Comparison of ENCODE assay signal across 21 cellular contexts in genomic region chr5:59098743-59099142, GRCh38.
DNase-seq lines count a peak whose midpoint lies in the region; ATAC-seq and TF ChIP-seq lines count a peak whose summit lies in the region.
"Had no signal": no experiment of that assay in that cellular context is flagged by ENCODE, and none has a peak within 500 bp of the region (broad histone marks: within the 10 kb centered on the region; RNA-seq: fewer than 3 reads in every experiment).

No MANE protein-coding gene starts in this region.

- dilution Hi-C loops in IMR-90 (cut with HindIII; ENCODE audit: low sequenced_read_pairs, unreplicated experiment): no loop called here

- POLR2A ChIA-PET in CD4-positive, alpha-beta memory T cell (lab: Charles Lee; ENCODE audit: partially characterized antibody): interaction anchor here (0.5 to 3.4 kb wide), 8 partner anchors 20 to 63 kb away, joined by 3 to 34 read pairs (median 6); no protein-coding TSS in a partner anchor
- POLR2A ChIA-PET in IMR-90 (lab: Charles Lee; ENCODE audit: unreplicated experiment): no interaction called here
- POLR2A ChIA-PET in naive thymus-derived CD8-positive, alpha-beta T cell (lab: Charles Lee): no interaction called here

- TF ChIP-seq CTCF in IMR-90 (conservative IDR thresholded peaks at IDR 0.05; ENCODE audit: low read depth, low read length): no peak

- H2BK120ac ChIP-seq in IMR-90 (ENCODE audit: low read depth, low read length): peak overlapping the region; percentile 93

- H3K4me3 Mint-ChIP-seq in CD4-positive, alpha-beta memory T cell: peak overlapping the region in 6 of 8 donors; percentile 11 to 56 (median 43)
- H3K4me3 Mint-ChIP-seq in activated T-helper 1 cell treated with anti-CD3 and anti-CD28 coated beads, Interleukin-12 subunit alpha, Interleukin-12 subunit beta, Interleukin-2, Interleukin-4 antibody, amounts not matched to agents 30 ng/mL and 10 ng/mL and 1 ng/mL, durations not matched to agents 14 hours and 24 hours and 36 hours: peak overlapping the region; percentile 11
- H3K4me3 Mint-ChIP-seq in naive thymus-derived CD8-positive, alpha-beta T cell: peak overlapping the region in 1 of 10 donors; percentile 49
- H3K4me3 Mint-ChIP-seq: activated naive CD4-positive, alpha-beta T cell treated with anti-CD3 and anti-CD28 coated beads, Interleukin-2, amount 50 U/mL, for 24 hours; mesothelial cell of epicardium; neural progenitor cell had no signal

- no peaks in the 10 kb centered on the region for H3K9me3 ChIP-seq in CD4-positive, alpha-beta memory T cell (ENCODE audit: control insufficient read depth in 1 of 2, low read length in 2 of 2)
- H3K9me3 ChIP-seq in IMR-90 (ENCODE audit: control insufficient read depth, insufficient read depth, low read length): no peaks in the 10 kb centered on the region
- H3K9me3 ChIP-seq: HAP-1, prostate gland, stomach, upper lobe of left lung had no signal

- H4K91ac ChIP-seq in IMR-90 (ENCODE audit: insufficient read depth, low read depth, low read length): peak overlapping the region; percentile 74

- H3K79me1 ChIP-seq in IMR-90 (ENCODE audit: low read depth in 1 of 2, low read length in 2 of 2): no peaks in the 10 kb centered on the region

- peaks cover 2% of the 10 kb centered on the region; the same call in 1 of the 2 replicates for H3K9me1 ChIP-seq in IMR-90 (ENCODE audit: insufficient read depth, low read length)

- WGBS in IMR-90 (ENCODE audit: extremely low coverage in 2 of 2, insufficient read length in 1 of 2), 2 experiments: no CpG with 5 or more reads among the region's 2 CpGs

- H4K5ac ChIP-seq in IMR-90 (ENCODE audit: low read depth, low read length): peak overlapping the region; percentile 46

- no peak for TF ChIP-seq POLR2A in IMR-90 (IDR thresholded peaks at IDR 0.05; ENCODE audit: low read depth, low read length)

- peaks cover 15 to 44% (median 29%) of the 10 kb centered on the region in 4 donors for H3K4me1 Mint-ChIP-seq in CD4-positive, alpha-beta memory T cell
- H3K4me1 Mint-ChIP-seq in activated T-helper 1 cell treated with anti-CD3 and anti-CD28 coated beads, Interleukin-12 subunit alpha, Interleukin-12 subunit beta, Interleukin-2, Interleukin-4 antibody, amounts not matched to agents 30 ng/mL and 10 ng/mL and 1 ng/mL, durations not matched to agents 14 hours and 24 hours and 36 hours (ENCODE audit: low read depth): peaks cover 82% of the 10 kb centered on the region
- peaks cover 8 to 26% (median 19%) of the 10 kb centered on the region in 4 donors for H3K4me1 Mint-ChIP-seq in naive thymus-derived CD8-positive, alpha-beta T cell

- no peak overlapping the region for H3K9ac ChIP-seq in IMR-90 (ENCODE audit: low read depth, low read length)
- H3K9ac ChIP-seq: neural progenitor cell had no signal

- no peaks in the 10 kb centered on the region for H3K36me3 ChIP-seq in CD4-positive, alpha-beta memory T cell (ENCODE audit: insufficient read depth, low read length)
- no peaks in the 10 kb centered on the region for H3K36me3 ChIP-seq in IMR-90 (ENCODE audit: control insufficient read depth, insufficient read depth, low read length)
- H3K36me3 ChIP-seq: HAP-1, neural progenitor cell, prostate gland, stomach, upper lobe of left lung had no signal

- ATAC-seq in IMR-90 (ENCODE audit: low read depth) (no peak), GM21619 (IDR thresholded peaks at IDR 0.05; ENCODE audit: unreplicated experiment) (no peak)
- no peak for ATAC-seq in naive thymus-derived CD8-positive, alpha-beta T cell

- intact Hi-C loops in CD4-positive, alpha-beta memory T cell (cut with micrococcal nuclease): loop anchor here (1.0 kb wide), 2 partner anchors 29 to 59 kb away; no protein-coding TSS in a partner anchor
- intact Hi-C loops in IMR-90 (cut with micrococcal nuclease): loop anchor here (5.0 kb wide), 1 partner anchor 74 kb away; no protein-coding TSS in a partner anchor
- intact Hi-C loops in activated T-helper 1 cell treated with anti-CD3 and anti-CD28 coated beads, Interleukin-12 subunit alpha, Interleukin-12 subunit beta, Interleukin-2, Interleukin-4 antibody, amounts not matched to agents 30 ng/mL and 10 ng/mL and 1 ng/mL, durations not matched to agents 14 hours and 24 hours and 36 hours (cut with micrococcal nuclease): loop anchor here (1.0 to 2.0 kb wide), 9 partner anchors 29 to 511 kb away; no protein-coding TSS in a partner anchor

- peaks cover 0 to under 1% of the 10 kb centered on the region in 2 donors for H3K27me3 Mint-ChIP-seq in CD4-positive, alpha-beta memory T cell
- H3K27me3 Mint-ChIP-seq in activated T-helper 1 cell treated with anti-CD3 and anti-CD28 coated beads, Interleukin-12 subunit alpha, Interleukin-12 subunit beta, Interleukin-2, Interleukin-4 antibody, amounts not matched to agents 30 ng/mL and 10 ng/mL and 1 ng/mL, durations not matched to agents 14 hours and 24 hours and 36 hours (ENCODE audit: insufficient read depth): no peaks in the 10 kb centered on the region
- H3K27me3 Mint-ChIP-seq in naive thymus-derived CD8-positive, alpha-beta T cell: no peaks in the 10 kb centered on the region
- H3K27me3 Mint-ChIP-seq: activated naive CD4-positive, alpha-beta T cell treated with anti-CD3 and anti-CD28 coated beads, Interleukin-2, amount 50 U/mL, for 24 hours had no signal

- H4K20me1 ChIP-seq in IMR-90 (ENCODE audit: insufficient read depth, low read length): no peaks in the 10 kb centered on the region

- no peak for TF ChIP-seq RAD21 in IMR-90 (IDR thresholded peaks at IDR 0.05; ENCODE audit: low read length)

- no peak overlapping the region for H3K4me3 ChIP-seq in CD4-positive, alpha-beta memory T cell (ENCODE audit: low read length in 2 of 2)
- H3K4me3 ChIP-seq in IMR-90 (ENCODE audit: insufficient read depth, low read depth, low read length): no peak overlapping the region
- H3K4me3 ChIP-seq: HAP-1, neural progenitor cell, prostate gland, stomach, upper lobe of left lung had no signal

- H3K4me1 ChIP-seq in CD4-positive, alpha-beta memory T cell (ENCODE audit: insufficient read depth, low read length): peaks cover 29% of the 10 kb centered on the region
- peaks cover 5% of the 10 kb centered on the region; the same call in 1 of the 2 replicates for H3K4me1 ChIP-seq in IMR-90 (ENCODE audit: control insufficient read depth, insufficient read depth, low read length)
- H3K4me1 ChIP-seq: HAP-1, neural progenitor cell, prostate gland had no signal

- H3K18ac ChIP-seq in IMR-90 (ENCODE audit: low read depth, low read length): peak overlapping the region; percentile 99; the same call in 1 of the 2 replicates

- H3K14ac ChIP-seq in IMR-90 (replicated peaks; ENCODE audit: low read depth, low read length): peak overlapping the region; percentile 80

- peak overlapping the region; percentile 81 for H3K4ac ChIP-seq in IMR-90 (ENCODE audit: low read depth, low read length)

- H4K8ac ChIP-seq in IMR-90 (ENCODE audit: low read depth in 2 of 2, low read length in 2 of 2): peak overlapping the region; percentile 23 to 68; a peak in 2 of 4 replicates

- peak overlapping the region; percentile 81 for H2BK15ac ChIP-seq in IMR-90 (ENCODE audit: low read depth, low read length)

- peak overlapping the region; percentile 91 for H2BK20ac ChIP-seq in IMR-90 (ENCODE audit: low read depth, low read length)

- in situ Hi-C loops in IMR-90 (cut with MboI; ENCODE audit: low sequenced_read_pairs): no loop called here

- peaks cover 0 to 2% (median 0%) of the 10 kb centered on the region in 8 donors for H3K9me3 Mint-ChIP-seq in CD4-positive, alpha-beta memory T cell
- H3K9me3 Mint-ChIP-seq in activated T-helper 1 cell treated with anti-CD3 and anti-CD28 coated beads, Interleukin-12 subunit alpha, Interleukin-12 subunit beta, Interleukin-2, Interleukin-4 antibody, amounts not matched to agents 30 ng/mL and 10 ng/mL and 1 ng/mL, durations not matched to agents 14 hours and 24 hours and 36 hours: no peaks in the 10 kb centered on the region
- H3K9me3 Mint-ChIP-seq in naive thymus-derived CD8-positive, alpha-beta T cell: peaks cover 0 to 7% (median 0%) of the 10 kb centered on the region in 9 donors
- H3K9me3 Mint-ChIP-seq: neural progenitor cell had no signal

- no peak overlapping the region for H3K56ac ChIP-seq in IMR-90 (ENCODE audit: extremely low read depth, insufficient read depth, low read length)

- peak overlapping the region; percentile 95 for H2AK5ac ChIP-seq in IMR-90 (ENCODE audit: low read depth, low read length)

- peak overlapping the region; percentile 78 for H2BK5ac ChIP-seq in IMR-90 (ENCODE audit: low read depth, low read length, poor library complexity, severe bottlenecking)

- H3K27ac Mint-ChIP-seq in CD4-positive, alpha-beta memory T cell: peak overlapping the region; percentile 31 to 94 (median 81)
- peak overlapping the region; percentile 90 for H3K27ac Mint-ChIP-seq in activated T-helper 1 cell treated with anti-CD3 and anti-CD28 coated beads, Interleukin-12 subunit alpha, Interleukin-12 subunit beta, Interleukin-2, Interleukin-4 antibody, amounts not matched to agents 30 ng/mL and 10 ng/mL and 1 ng/mL, durations not matched to agents 14 hours and 24 hours and 36 hours
- peak overlapping the region in 6 of 10 donors; percentile 4 to 93 (median 70) for H3K27ac Mint-ChIP-seq in naive thymus-derived CD8-positive, alpha-beta T cell
- H3K27ac Mint-ChIP-seq: activated naive CD4-positive, alpha-beta T cell treated with anti-CD3 and anti-CD28 coated beads, Interleukin-2, amount 50 U/mL, for 24 hours; mesothelial cell of epicardium; neural progenitor cell had no signal

- no peak overlapping the region for H3K23ac ChIP-seq in IMR-90 (ENCODE audit: low read depth, low read length)

- H2AFZ ChIP-seq in IMR-90 (replicated peaks; ENCODE audit: low read length, poor library complexity): no peak overlapping the region
- H2AFZ ChIP-seq: neural progenitor cell had no signal

- DNase-seq in CD4-positive, alpha-beta memory T cell: no peak
- DNase-seq in IMR-90: no peak
- DNase-seq in activated T-helper 1 cell treated with anti-CD3 and anti-CD28 coated beads, Interleukin-12 subunit alpha, Interleukin-12 subunit beta, Interleukin-2, Interleukin-4 antibody, amounts not matched to agents 30 ng/mL and 10 ng/mL and 1 ng/mL, durations not matched to agents 14 hours and 24 hours and 36 hours (ENCODE audit: low spot score): no peak
- DNase-seq in naive thymus-derived CD8-positive, alpha-beta T cell: no peak
- no peak for DNase-seq in NK-92 treated with Interleukin-12 subunit alpha and Interleukin-12 subunit beta, amount 100 ng/mL, for 24 hours (lab: John Stamatoyannopoulos, UW)
- no peak for DNase-seq in DMS79 (lab: John Stamatoyannopoulos, UW)
- DNase-seq: AML-193, COR-L47, glutamatergic neuron, left cardiac atrium, NCI-H2107, NCI-H510A treated with DMSO at 0.1 percent for 48 hours, stomach, upper lobe of left lung had no signal

- no TSS peak for BruUV-seq in IMR-90 (replicated peaks; lab: Mats Ljungman, UMichigan)

- no peak overlapping the region for H3K4me2 ChIP-seq in IMR-90 (ENCODE audit: low read depth, low read length)
- H3K4me2 ChIP-seq: neural progenitor cell had no signal

- peak overlapping the region; percentile 15 for H3K27ac ChIP-seq in CD4-positive, alpha-beta memory T cell (ENCODE audit: low read depth, low read length)
- 0 out of 2 replicates have a peak overlapping the region, but pooled peaks have one; percentile 17 for H3K27ac ChIP-seq in IMR-90 (ENCODE audit: insufficient read depth, low read length)
- H3K27ac ChIP-seq: neural progenitor cell, prostate gland, RWPE1, upper lobe of left lung had no signal

- no peak overlapping the region for H2AK9ac ChIP-seq in IMR-90 (replicated peaks; ENCODE audit: low read depth, low read length, poor library complexity)

- CTCF ChIA-PET in CD4-positive, alpha-beta memory T cell (lab: Charles Lee; ENCODE audit: partially characterized antibody): no interaction called here
- CTCF ChIA-PET in IMR-90 (lab: Yijun Ruan, JAX): no interaction called here

- H3K27me3 ChIP-seq in CD4-positive, alpha-beta memory T cell (ENCODE audit: insufficient read depth, low read length): no peaks in the 10 kb centered on the region
- no peaks in the 10 kb centered on the region for H3K27me3 ChIP-seq in IMR-90 (ENCODE audit: control insufficient read depth, insufficient read depth, low read length)
- H3K27me3 ChIP-seq: neural progenitor cell, stomach, upper lobe of left lung had no signal

- no peaks in the 10 kb centered on the region for H3K36me3 Mint-ChIP-seq in CD4-positive, alpha-beta memory T cell
- peaks cover 6% of the 10 kb centered on the region for H3K36me3 Mint-ChIP-seq in activated T-helper 1 cell treated with anti-CD3 and anti-CD28 coated beads, Interleukin-12 subunit alpha, Interleukin-12 subunit beta, Interleukin-2, Interleukin-4 antibody, amounts not matched to agents 30 ng/mL and 10 ng/mL and 1 ng/mL, durations not matched to agents 14 hours and 24 hours and 36 hours (ENCODE audit: low read depth)
- H3K36me3 Mint-ChIP-seq in naive thymus-derived CD8-positive, alpha-beta T cell: no peaks in the 10 kb centered on the region
- H3K36me3 Mint-ChIP-seq: activated naive CD4-positive, alpha-beta T cell treated with anti-CD3 and anti-CD28 coated beads, Interleukin-2, amount 50 U/mL, for 24 hours; neural progenitor cell had no signal
